In the genomic region with DNA sequence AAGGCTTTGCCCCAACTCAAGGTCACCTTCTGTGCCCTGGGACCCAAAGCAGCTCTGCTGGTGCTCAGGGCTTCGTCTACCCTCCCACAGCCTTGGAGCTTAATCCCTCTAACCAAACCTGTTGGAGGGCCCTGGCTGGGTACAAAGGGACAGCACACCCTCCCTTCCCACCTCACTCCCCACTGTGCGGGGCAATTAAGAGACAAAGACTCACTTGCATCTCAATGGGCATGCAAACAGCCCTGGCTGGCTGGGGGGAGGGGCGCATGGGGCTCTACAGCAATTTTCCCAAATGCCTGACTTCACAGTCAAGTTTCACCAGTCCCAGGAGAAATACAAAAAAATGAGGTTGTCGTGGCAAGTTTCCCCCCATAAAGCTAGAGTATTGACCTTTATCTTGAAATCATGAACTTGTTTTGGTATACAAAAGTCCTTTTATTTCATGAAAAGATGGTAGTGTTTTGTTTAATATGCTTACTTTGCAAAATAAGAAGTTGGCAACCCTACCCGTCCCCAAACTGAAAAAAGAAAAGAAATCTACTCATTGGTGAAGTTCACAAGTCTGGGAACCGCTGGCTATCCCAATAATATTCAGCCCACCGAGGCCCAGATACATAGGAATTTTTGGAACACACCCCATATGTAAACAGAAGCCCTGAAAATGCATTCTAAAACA, we compare ENCODE assay signal across 2 cellular contexts.
TF ChIP-seq lines count a peak whose summit lies in the region.

No MANE protein-coding gene starts in this region.

TF ChIP-seq in GM23338, 12 proteins besides CTCF, POLR2A, EP300 and RAD21 (continued from another document):
- TF ChIP-seq STAT1 (IDR thresholded peaks at IDR 0.05; ENCODE audit: unreplicated experiment) (no peak), POLR2AphosphoS5 (IDR thresholded peaks at IDR 0.05; ENCODE audit: low read depth) (peak; percentile 50; the same call in 1 of the 2 replicates)

TF ChIP-seq in H1, 55 proteins besides CTCF, POLR2A, EP300 and RAD21 (continued from another document):
- TF ChIP-seq GABPA (IDR thresholded peaks at IDR 0.05; ENCODE audit: borderline replicate concordance, insufficient read depth, low read length) (no peak), CEBPB (IDR thresholded peaks at IDR 0.05; ENCODE audit: low read depth, low read length) (no peak), BCL11A (IDR thresholded peaks at IDR 0.05; ENCODE audit: low read depth in 2 of 2, low read length in 2 of 2) (peak; percentile 72 to 89), TAF1 (IDR thresholded peaks at IDR 0.05; ENCODE audit: low read depth, low read length) (peak; percentile 59; the same call in 1 of the 2 replicates), NRF1 (IDR thresholded peaks at IDR 0.05; ENCODE audit: low read depth, low read length) (no peak), YY1 (IDR thresholded peaks at IDR 0.05; ENCODE audit: low read depth, low read length) (peak; percentile 55; the same call in 1 of the 2 replicates), HDAC2 (IDR thresholded peaks at IDR 0.05; ENCODE audit: borderline replicate concordance in 1 of 2, low read depth in 2 of 2, low read length in 2 of 2) (0 out of 4 replicates have a peak, but pooled peaks of 1 of the 2 experiments have one; percentile 28), NANOG (IDR thresholded peaks at IDR 0.05; ENCODE audit: insufficient read depth, low read depth, low read length, poor library complexity, severe bottlenecking) (peak; percentile 99), MAFK (IDR thresholded peaks at IDR 0.05; ENCODE audit: low read depth, low read length) (peak; percentile 51), CREB1 (IDR thresholded peaks at IDR 0.05) (no peak), TBP (IDR thresholded peaks at IDR 0.05; ENCODE audit: low read depth, low read length) (peak; percentile 67; the same call in 1 of the 2 replicates), PHF8 (conservative IDR thresholded peaks at IDR 0.05; ENCODE audit: low read depth, low read length) (no peak), SAP30 (IDR thresholded peaks at IDR 0.05; ENCODE audit: insufficient read depth, insufficient replicate concordance, low read length) (no peak), SIN3A (conservative IDR thresholded peaks at IDR 0.05 in 1 of 2, IDR thresholded peaks at IDR 0.05 in 1 of 2; ENCODE audit: low read depth in 1 of 2, low read length in 2 of 2) (no peak), TAF7 (optimal IDR thresholded peaks at IDR 0.05; ENCODE audit: borderline replicate concordance, low read depth, low read length) (peak; percentile 14), BACH1 (IDR thresholded peaks at IDR 0.05; ENCODE audit: low read length) (no peak), RBBP5 (IDR thresholded peaks at IDR 0.05; ENCODE audit: borderline replicate concordance, low read depth, low read length) (peak; percentile 97), TCF12 (IDR thresholded peaks at IDR 0.05; ENCODE audit: low read depth, low read length) (0 out of 2 replicates have a peak, but pooled peaks have one; percentile 66), BRCA1 (IDR thresholded peaks at IDR 0.05; ENCODE audit: low read depth, low read length) (no peak), SIRT6 (IDR thresholded peaks at IDR 0.05; ENCODE audit: low read length) (no peak), CBX8 (IDR thresholded peaks at IDR 0.05; ENCODE audit: borderline replicate concordance, low read depth, low read length) (no peak), POLR2AphosphoS5 (IDR thresholded peaks at IDR 0.05; ENCODE audit: low read depth, low read length) (peak; percentile 60), JUND (IDR thresholded peaks at IDR 0.05; ENCODE audit: low read length) (0 out of 2 replicates have a peak, but pooled peaks have one; percentile 17), EZH2 (IDR thresholded peaks at IDR 0.05; ENCODE audit: low read depth, low read length, severe bottlenecking) (no peak), CTBP2 (IDR thresholded peaks at IDR 0.05; ENCODE audit: borderline replicate concordance, insufficient read depth, insufficient read length, low read length) (peak; percentile 85), ZNF274 (IDR thresholded peaks at IDR 0.05; ENCODE audit: borderline replicate concordance, extremely low read depth, low read length) (no peak), ASH2L (IDR thresholded peaks at IDR 0.05; ENCODE audit: low read length) (peak; percentile 99), FOSL1 (IDR thresholded peaks at IDR 0.05; ENCODE audit: insufficient read depth, low read depth, low read length) (no peak), POU5F1 (IDR thresholded peaks at IDR 0.05; ENCODE audit: low read depth, low read length) (peak; percentile 96), SUZ12 (IDR thresholded peaks at IDR 0.05; ENCODE audit: low read length) (no peak)
- TF ChIP-seq, protein P1, sequence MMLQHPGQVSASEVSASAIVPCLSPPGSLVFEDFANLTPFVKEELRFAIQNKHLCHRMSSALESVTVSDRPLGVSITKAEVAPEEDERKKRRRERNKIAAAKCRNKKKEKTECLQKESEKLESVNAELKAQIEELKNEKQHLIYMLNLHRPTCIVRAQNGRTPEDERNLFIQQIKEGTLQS (IDR thresholded peaks at IDR 0.05; ENCODE audit: insufficient read depth, low read depth, low read length) = no peak
- TF ChIP-seq, protein P2, sequence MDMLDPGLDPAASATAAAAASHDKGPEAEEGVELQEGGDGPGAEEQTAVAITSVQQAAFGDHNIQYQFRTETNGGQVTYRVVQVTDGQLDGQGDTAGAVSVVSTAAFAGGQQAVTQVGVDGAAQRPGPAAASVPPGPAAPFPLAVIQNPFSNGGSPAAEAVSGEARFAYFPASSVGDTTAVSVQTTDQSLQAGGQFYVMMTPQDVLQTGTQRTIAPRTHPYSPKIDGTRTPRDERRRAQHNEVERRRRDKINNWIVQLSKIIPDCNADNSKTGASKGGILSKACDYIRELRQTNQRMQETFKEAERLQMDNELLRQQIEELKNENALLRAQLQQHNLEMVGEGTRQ (IDR thresholded peaks at IDR 0.05; ENCODE audit: low read length) = no peak
- TF ChIP-seq, protein P3, sequence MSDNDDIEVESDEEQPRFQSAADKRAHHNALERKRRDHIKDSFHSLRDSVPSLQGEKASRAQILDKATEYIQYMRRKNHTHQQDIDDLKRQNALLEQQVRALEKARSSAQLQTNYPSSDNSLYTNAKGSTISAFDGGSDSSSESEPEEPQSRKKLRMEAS (IDR thresholded peaks at IDR 0.05) = peak; percentile 36; the same call in 1 of the 2 replicates
